In genomic region chr19:30608471-30608870, GRCh38 we compare ENCODE assay signal across 28 cellular contexts.
"Had no signal": no experiment of that assay in that cellular context is flagged by ENCODE, and none has a peak within 500 bp of the region (broad histone marks: within the 10 kb centered on the region; RNA-seq: fewer than 3 reads in every experiment).

No MANE protein-coding gene starts in this region.

- H3K36me3 ChIP-seq: stomach, suprapubic skin, thoracic aorta, thyroid gland, tibial artery, tibial nerve, transverse colon, upper lobe of left lung, upper lobe of right lung, uterus, vagina had no signal

- DNase-seq: stimulated activated CD4-positive, alpha-beta T cell treated with anti-CD3 and anti-CD28 coated beads, Interleukin-2, amount 100 ng/mL, for 48 hours; stimulated activated CD4-positive, alpha-beta T cell treated with anti-CD3 and anti-CD28 coated beads, Interleukin-4, amount 100 ng/mL, for 1 hour; stimulated activated CD4-positive, alpha-beta T cell treated with anti-CD3 and anti-CD28 coated beads, Interleukin-4, amount 100 ng/mL, for 24 hours; stimulated activated CD4-positive, alpha-beta T cell treated with anti-CD3 and anti-CD28 coated beads, Interleukin-4, amount 100 ng/mL, for 4 hours; stimulated activated CD8-positive, alpha-beta memory T cell treated with anti-CD3 and anti-CD28 coated beads, Interleukin-4, amount 100 ng/mL, for 48 hours; stimulated activated naive B cell treated with anti-CD40 and anti-IgM and Interleukin-4, amounts not matched to agents 10 μg/mL and 1 μg/mL and 100 μg/mL, for 72 hours; stimulated activated naive CD4-positive, alpha-beta T cell; stimulated activated naive CD4-positive, alpha-beta T cell treated with Interleukin-2 at 50 U/mL for 16 hours; stimulated activated naive CD8-positive, alpha-beta T cell treated with anti-CD3 and anti-CD28 coated beads, Interleukin-15, amount 100 ng/mL, for 72 hours; stimulated activated naive CD8-positive, alpha-beta T cell treated with anti-CD3 and anti-CD28 coated beads, Interleukin-15, Interleukin-2, amounts not matched to agents 100 U/mL and 50 U/mL, for 24 hours; stomach; substantia nigra; testis; thyroid gland; tibial artery; transverse colon; trophoblast cell; upper lobe of left lung; upper lobe of right lung; uterus had no signal

- H3K27ac ChIP-seq: stomach, suprapubic skin, testis, thoracic aorta, thyroid gland, tibial artery, tibial nerve, transverse colon, upper lobe of left lung, upper lobe of right lung, uterus, vagina had no signal

- H3K4me1 Mint-ChIP-seq: stimulated activated effector memory CD8-positive, alpha-beta T cell treated with anti-CD3 and anti-CD28 coated beads, Interleukin-12 subunit alpha, Interleukin-12 subunit beta, amount 100 ng/mL, for 72 hours; stimulated activated memory B cell treated with anti-CD40 and anti-IgM and Interleukin-4, amounts not matched to agents 10 μg/mL and 1 μg/mL and 100 μg/mL, for 72 hours; stimulated activated naive B cell treated with anti-CD40 and anti-IgM and Interleukin-4, amounts not matched to agents 10 μg/mL and 1 μg/mL and 100 μg/mL, for 72 hours; stimulated activated naive CD8-positive, alpha-beta T cell treated with anti-CD3 and anti-CD28 coated beads, Interleukin-15, amount 100 ng/mL, for 72 hours had no signal

- H3K27me3 ChIP-seq: stomach, suprapubic skin, testis, thyroid gland, tibial artery, tibial nerve, transverse colon, upper lobe of left lung, upper lobe of right lung, uterus, vagina had no signal

- ATAC-seq: stimulated activated effector memory CD8-positive, alpha-beta T cell treated with anti-CD3 and anti-CD28 coated beads, Interleukin-12 subunit alpha, Interleukin-12 subunit beta, amount 100 ng/mL, for 72 hours; stimulated activated memory B cell treated with anti-CD40 and anti-IgM and Interleukin-4, amounts not matched to agents 10 μg/mL and 1 μg/mL and 100 μg/mL, for 72 hours; stimulated activated naive B cell treated with anti-CD40 and anti-IgM and Interleukin-4, amounts not matched to agents 10 μg/mL and 1 μg/mL and 100 μg/mL, for 72 hours; stimulated activated naive CD8-positive, alpha-beta T cell treated with anti-CD3 and anti-CD28 coated beads, Interleukin-15, amount 100 ng/mL, for 72 hours; stimulated activated naive CD8-positive, alpha-beta T cell treated with anti-CD3 and anti-CD28 coated beads, Interleukin-15, Interleukin-2, amounts not matched to agents 100 U/mL and 50 U/mL, for 24 hours; upper lobe of right lung had no signal

- H3K36me3 Mint-ChIP-seq: stimulated activated effector memory CD8-positive, alpha-beta T cell treated with anti-CD3 and anti-CD28 coated beads, Interleukin-12 subunit alpha, Interleukin-12 subunit beta, amount 100 ng/mL, for 72 hours; stimulated activated memory B cell treated with anti-CD40 and anti-IgM and Interleukin-4, amounts not matched to agents 10 μg/mL and 1 μg/mL and 100 μg/mL, for 72 hours; stimulated activated naive B cell treated with anti-CD40 and anti-IgM and Interleukin-4, amounts not matched to agents 10 μg/mL and 1 μg/mL and 100 μg/mL, for 72 hours; type B pancreatic cell had no signal

- H3K4me3 ChIP-seq: stomach, suprapubic skin, testis, thoracic aorta, thyroid gland, tibial artery, tibial nerve, transverse colon, upper lobe of left lung, upper lobe of right lung, uterus, vagina had no signal

- H3K9me3 Mint-ChIP-seq: stimulated activated effector memory CD8-positive, alpha-beta T cell treated with anti-CD3 and anti-CD28 coated beads, Interleukin-12 subunit alpha, Interleukin-12 subunit beta, amount 100 ng/mL, for 72 hours; stimulated activated naive CD8-positive, alpha-beta T cell treated with anti-CD3 and anti-CD28 coated beads, Interleukin-15, Interleukin-2, amounts not matched to agents 100 ng/mL and 50 ng/mL, for 24 hours; type B pancreatic cell had no signal

- H3K27ac Mint-ChIP-seq: stimulated activated effector memory CD8-positive, alpha-beta T cell treated with anti-CD3 and anti-CD28 coated beads, Interleukin-12 subunit alpha, Interleukin-12 subunit beta, amount 100 ng/mL, for 72 hours; stimulated activated memory B cell treated with anti-CD40 and anti-IgM and Interleukin-4, amounts not matched to agents 10 μg/mL and 1 μg/mL and 100 μg/mL, for 72 hours; stimulated activated naive B cell treated with anti-CD40 and anti-IgM and Interleukin-4, amounts not matched to agents 10 μg/mL and 1 μg/mL and 100 μg/mL, for 72 hours; stimulated activated naive CD8-positive, alpha-beta T cell treated with anti-CD3 and anti-CD28 coated beads, Interleukin-15, amount 100 ng/mL, for 72 hours; stimulated activated naive CD8-positive, alpha-beta T cell treated with anti-CD3 and anti-CD28 coated beads, Interleukin-15, Interleukin-2, amounts not matched to agents 100 ng/mL and 50 ng/mL, for 24 hours; type B pancreatic cell had no signal

- H3K4me1 ChIP-seq: stomach, suprapubic skin, thyroid gland, tibial artery, tibial nerve, transverse colon, upper lobe of left lung, upper lobe of right lung, uterus, vagina had no signal

- H3K4me3 Mint-ChIP-seq: stimulated activated effector memory CD8-positive, alpha-beta T cell treated with anti-CD3 and anti-CD28 coated beads, Interleukin-12 subunit alpha, Interleukin-12 subunit beta, amount 100 ng/mL, for 72 hours; stimulated activated memory B cell treated with anti-CD40 and anti-IgM and Interleukin-4, amounts not matched to agents 10 μg/mL and 1 μg/mL and 100 μg/mL, for 72 hours; stimulated activated naive B cell treated with anti-CD40 and anti-IgM and Interleukin-4, amounts not matched to agents 10 μg/mL and 1 μg/mL and 100 μg/mL, for 72 hours; stimulated activated naive CD8-positive, alpha-beta T cell treated with anti-CD3 and anti-CD28 coated beads, Interleukin-15, amount 100 ng/mL, for 72 hours; stimulated activated naive CD8-positive, alpha-beta T cell treated with anti-CD3 and anti-CD28 coated beads, Interleukin-15, Interleukin-2, amounts not matched to agents 100 ng/mL and 50 ng/mL, for 24 hours; type B pancreatic cell had no signal

- H3K9me3 ChIP-seq: stomach, suprapubic skin, testis, thoracic aorta, thyroid gland, tibial artery, tibial nerve, transverse colon, upper lobe of left lung, upper lobe of right lung, uterus, vagina had no signal

- H3K27me3 Mint-ChIP-seq: stimulated activated memory B cell treated with anti-CD40 and anti-IgM and Interleukin-4, amounts not matched to agents 10 μg/mL and 1 μg/mL and 100 μg/mL, for 72 hours; stimulated activated naive B cell treated with anti-CD40 and anti-IgM and Interleukin-4, amounts not matched to agents 10 μg/mL and 1 μg/mL and 100 μg/mL, for 72 hours; stimulated activated naive CD8-positive, alpha-beta T cell treated with anti-CD3 and anti-CD28 coated beads, Interleukin-15, amount 100 ng/mL, for 72 hours had no signal
